In genomic region chr1:85460555-85461088, GRCh38 we compare ENCODE assay signal across 1 cellular context.
A peak's percentile ranks its signal among the peaks of the same experiment; 100 is the strongest.
TF ChIP-seq lines count a peak whose summit lies in the region.

No MANE protein-coding gene starts in this region.

TF ChIP-seq in HEK293, 187 proteins besides CTCF, POLR2A, EP300 and RAD21 (continued from another document):
- TF ChIP-seq KLF7 (tag by site-specific recombination; IDR thresholded peaks at IDR 0.05; ENCODE audit: borderline replicate concordance) = no peak
- TF ChIP-seq ZNF398 (tag by site-specific recombination; IDR thresholded peaks at IDR 0.05) = no peak
- 0 out of 2 replicates have a peak, but pooled peaks have one; percentile 12 for TF ChIP-seq KLF10 (tag by site-specific recombination; IDR thresholded peaks at IDR 0.05)
- TF ChIP-seq ZNF658 (tag by site-specific recombination; IDR thresholded peaks at IDR 0.05) = no peak
- TF ChIP-seq ZNF48 (tag by site-specific recombination; IDR thresholded peaks at IDR 0.05) = no peak
- TF ChIP-seq ZNF768 (tag by site-specific recombination; IDR thresholded peaks at IDR 0.05) = no peak
- TF ChIP-seq KLF16 (tag by site-specific recombination; IDR thresholded peaks at IDR 0.05) = no peak
- no peak for TF ChIP-seq ZNF776 (tag by site-specific recombination; IDR thresholded peaks at IDR 0.05; ENCODE audit: borderline replicate concordance)
